ENCODE assay signal across 1 cellular context in genomic region chr7:16708980-16709379, GRCh38.
TF ChIP-seq lines count a peak whose summit lies in the region.

No MANE protein-coding gene starts in this region.

TF ChIP-seq in HepG2, 621 proteins besides CTCF, POLR2A, EP300 and RAD21:
- TF ChIP-seq CREB1 (IDR thresholded peaks at IDR 0.05) (0 out of 2 replicates have a peak, but pooled peaks have one; percentile 9), CREB1 (CRISPR knock-in tag; IDR thresholded peaks at IDR 0.05) (no peak), THAP8 (CRISPR knock-in tag; IDR thresholded peaks at IDR 0.05; ENCODE audit: borderline replicate concordance) (no peak)
